8 cellular contexts compared by ENCODE assay signal in genomic region chr22:41380993-41381328, GRCh38. TPM values are rescaled to one million over a fixed set of nuclear protein-coding genes. Genes with fewer than 3 reads are reported as not detected.
DNase-seq lines count a peak whose midpoint lies in the region; ATAC-seq, FAIRE-seq and TF ChIP-seq lines count a peak whose summit lies in the region.

No MANE protein-coding gene starts in this region.

- BruUV-seq in Panc1 (replicated peaks; lab: Mats Ljungman, UMichigan): no TSS peak

- no peaks in the 10 kb centered on the region for H3K9me3 ChIP-seq in A549
- H3K9me3 ChIP-seq in Panc1 (ENCODE audit: control insufficient read depth, insufficient read depth, low read depth, low read length): no peaks in the 10 kb centered on the region
- H3K9me3 ChIP-seq in endocrine pancreas (ENCODE audit: control insufficient read depth, low read length): no peaks in the 10 kb centered on the region
- no peaks in the 10 kb centered on the region for H3K9me3 ChIP-seq in muscle layer of duodenum (ENCODE audit: control insufficient read depth in 1 of 2, low read length in 2 of 2)

- intact Hi-C loops in Panc1 (cut with micrococcal nuclease; ENCODE audit: unreplicated experiment): no loop called here

- no peak for FAIRE-seq in A549 (lab: Jason Lieb, UNC)

- H3K4me1 ChIP-seq in A549 (peaks cover 13% of the 10 kb centered on the region; the same call in 2 of the 3 replicates), Panc1 (ENCODE audit: control insufficient read depth, insufficient read depth, low read length) (peaks cover 10% of the 10 kb centered on the region), endocrine pancreas (ENCODE audit: control insufficient read depth, insufficient read depth, low read length) (no peaks in the 10 kb centered on the region), muscle layer of duodenum (ENCODE audit: control insufficient read depth in 1 of 2, insufficient read depth in 2 of 2, low read length in 2 of 2) (peaks cover 0 to 18% of the 10 kb centered on the region in 2 donors)

- peak overlapping the region; percentile 96 to 98 for H3K27ac ChIP-seq in A549
- peak overlapping the region; percentile 88 for H3K27ac ChIP-seq in Panc1 (ENCODE audit: low read length)
- peak overlapping the region; percentile 95 for H3K27ac ChIP-seq in muscle layer of duodenum (ENCODE audit: low read length)

- H3K4me2 ChIP-seq in A549: peak overlapping the region; percentile 95

- H3K4me3 ChIP-seq in A549 (peak overlapping the region; percentile 99), Panc1 (ENCODE audit: low read depth in 2 of 2, low read length in 2 of 2) (peak overlapping the region; percentile 54 to 70), endocrine pancreas (ENCODE audit: control insufficient read depth, insufficient read depth, low read length) (peak overlapping the region; percentile 32), muscle layer of duodenum (ENCODE audit: low read depth in 1 of 2, low read length in 2 of 2) (peak overlapping the region; percentile 55 to 86)

- peak; percentile 55 to 59 for ATAC-seq in A549
- peak; percentile 11 for ATAC-seq in GM18502 (IDR thresholded peaks at IDR 0.05; ENCODE audit: poor library complexity, unreplicated experiment)
- ATAC-seq in HG02973 (IDR thresholded peaks at IDR 0.05; ENCODE audit: unreplicated experiment): peak; percentile 22
- ATAC-seq in Panc1: peak; percentile 70

- TF ChIP-seq CTCF in A549 (IDR thresholded peaks at IDR 0.05) (no peak), Panc1 (IDR thresholded peaks at IDR 0.05) (no peak)

- H3K9ac ChIP-seq in endocrine pancreas (ENCODE audit: control insufficient read depth, insufficient read depth, low read length): peak overlapping the region; percentile 78

- H3K27me3 ChIP-seq in Panc1 (ENCODE audit: control insufficient read depth, insufficient read depth, low read length): no peaks in the 10 kb centered on the region
- no peaks in the 10 kb centered on the region for H3K27me3 ChIP-seq in endocrine pancreas (ENCODE audit: control insufficient read depth, insufficient read depth, low read length)
- no peaks in the 10 kb centered on the region for H3K27me3 ChIP-seq in muscle layer of duodenum (ENCODE audit: low read depth, low read length)

- POLR2A ChIA-PET in A549 (lab: Yijun Ruan, JAX): interaction anchor here (0.5 to 2.6 kb wide), 9 partner anchors 14 to 183 kb away, joined by 3 to 27 read pairs (median 6); partner anchors contain the start of genes TOB2 and ZC3H7B
- POLR2A ChIA-PET in Panc1 (lab: Charles Lee): interaction anchor here (0.6 to 1.0 kb wide), 5 partner anchors 19 to 428 kb away, joined by 4 to 9 read pairs (median 8); no protein-coding TSS in a partner anchor

- DNase-seq in A549 (ENCODE audit: low read depth in 1 of 2, low spot score in 1 of 2) (peak; percentile 37 to 48), Panc1 (ENCODE audit: low read depth, low spot score) (no peak), middle frontal gyrus (ENCODE audit: extremely low spot score, low spot score) (no peak), NCI-H1694 (lab: John Stamatoyannopoulos, UW) (no peak)

- 0% methylated on average over 6 of the region's 22 CpGs for WGBS in A549 (ENCODE audit: missing lambda C conversion rate)

- no peak for TF ChIP-seq RAD21 in A549 (conservative IDR thresholded peaks at IDR 0.05 in 1 of 2, IDR thresholded peaks at IDR 0.05 in 1 of 2)

- H3K36me3 ChIP-seq in Panc1 (ENCODE audit: control insufficient read depth, insufficient read depth, low read length): no peaks in the 10 kb centered on the region
- no peaks in the 10 kb centered on the region for H3K36me3 ChIP-seq in endocrine pancreas (ENCODE audit: control insufficient read depth, insufficient read depth, low read length)
- H3K36me3 ChIP-seq in muscle layer of duodenum (ENCODE audit: control insufficient read depth in 1 of 2, insufficient read depth in 2 of 2, low read length in 2 of 2): no peaks in the 10 kb centered on the region

- CTCF ChIA-PET in A549 (lab: Yijun Ruan, JAX) (interaction anchor here (0.6 to 1.1 kb wide), 2 partner anchors 20 to 137 kb away, joined by 4 read pairs; no protein-coding TSS in a partner anchor), Panc1 (lab: Charles Lee) (interaction anchor here (0.6 to 0.7 kb wide), 2 partner anchors 21 to 26 kb away, joined by 5 to 6 read pairs; no protein-coding TSS in a partner anchor)

- in situ Hi-C loops in Panc1 (cut with HindIII; ENCODE audit: low pct_unique_long_range_greater_than_20kb, low sequenced_read_pairs): no loop called here

- no peak for TF ChIP-seq EP300 in A549 (IDR thresholded peaks at IDR 0.05)

- no peak for TF ChIP-seq POLR2A in A549 (IDR thresholded peaks at IDR 0.05; ENCODE audit: low read length)

TF ChIP-seq in A549, 52 proteins besides CTCF, POLR2A, EP300 and RAD21:
- TF ChIP-seq BHLHE40 (IDR thresholded peaks at IDR 0.05; ENCODE audit: low read depth, low read length) (peak; percentile 45), E2F6 (IDR thresholded peaks at IDR 0.05; ENCODE audit: borderline replicate concordance, low read depth) (0 out of 2 replicates have a peak, but pooled peaks have one; percentile 49), RNF2 (IDR thresholded peaks at IDR 0.05; ENCODE audit: borderline replicate concordance, low read depth) (no peak)
TF ChIP-seq in A549: peak in this region for 2.

RNA-seq across cellular contexts. Expression of gene TEF, which starts 0.8 kb away (rescaled TPM):
- polyA plus RNA-seq in A549 (2011; rRNA removed): 2.8 and 4.3 TPM in 2 replicates
- polyA plus RNA-seq in A549 (2012; cell fraction: cytosol; rRNA removed): 0.83 and 1.6 TPM in 2 replicates
- 1.2 and 1.3 TPM in 2 replicates for polyA plus RNA-seq in A549 (2012; cell fraction: nucleus; rRNA removed)
- 1.1 to 1.7 TPM (median 1.4 TPM) in 3 replicates for polyA plus RNA-seq in A549 (2017; fragmentation: RNase III; extraction: RNeasy Plus Mini Kit Qiagen cat#74134 plus additional on column Dnase treatment)
- polyA minus RNA-seq in A549 (2011; rRNA and poly(A)+ RNA removed): 7.7 and 14.6 TPM in 2 replicates
- 7.8 TPM for total RNA-seq in Panc1 (2021; ENCODE audit: unreplicated experiment)
- 5.9 TPM for polyA plus RNA-seq in Panc1 (2012; ENCODE audit: insufficient read length)

Comparison
In these comparisons a context has a peak if more than half of its experiments do, and no peak if none do; other contexts are left out.
1. ATAC-seq: peak in every context shown above with its lines; median percentile 70 in Panc1; 57 in A549; 22 in HG02973; 11 in GM18502.
2. DNase-seq: peak in A549 (2 of 2); none in Panc1 (single experiment), middle frontal gyrus (single experiment) and NCI-H1694 (single experiment).
3. H3K4me3 ChIP-seq: peak in every context shown above with its lines; median percentile 99 in A549; 70 in muscle layer of duodenum; 62 in Panc1; 32 in endocrine pancreas.
4. Peak in every context shown above with its lines, with median percentiles within 50 percentile points of each other: H3K27ac ChIP-seq.